In genomic region chr1:151729966-151730291, GRCh38 we compare ENCODE assay signal across 18 cellular contexts. TPM values are rescaled to one million over a fixed set of nuclear protein-coding genes. Genes with fewer than 3 reads are reported as not detected.
DNase-seq lines count a peak whose midpoint lies in the region; ATAC-seq and TF ChIP-seq lines count a peak whose summit lies in the region.
"Had no signal": no experiment of that assay in that cellular context is flagged by ENCODE, and none has a peak within 500 bp of the region (broad histone marks: within the 10 kb centered on the region; RNA-seq: fewer than 3 reads in every experiment).

No MANE protein-coding gene starts in this region.

- no peak overlapping the region for H3K4me3 Mint-ChIP-seq in activated CD8-positive, alpha-beta memory T cell treated with anti-CD3 and anti-CD28 coated beads, Interleukin-2, amount 10 ng/mL, durations not matched to agents 7 days and 5 days
- peak overlapping the region in 3 of 5 experiments; percentile 33 to 82 (median 75) for H3K4me3 Mint-ChIP-seq in brain
- H3K4me3 Mint-ChIP-seq: CD4-positive, alpha-beta T cell had no signal

- no peaks in the 10 kb centered on the region for H3K9me3 Mint-ChIP-seq in activated CD8-positive, alpha-beta memory T cell treated with anti-CD3 and anti-CD28 coated beads, Interleukin-2, amount 10 ng/mL, durations not matched to agents 7 days and 5 days (ENCODE audit: low read depth)
- H3K9me3 Mint-ChIP-seq in brain: no peaks in the 10 kb centered on the region
- H3K9me3 Mint-ChIP-seq: CD4-positive, alpha-beta T cell had no signal

- H3K36me3 Mint-ChIP-seq in activated CD8-positive, alpha-beta memory T cell treated with anti-CD3 and anti-CD28 coated beads, Interleukin-2, amount 10 ng/mL, durations not matched to agents 7 days and 5 days: no peaks in the 10 kb centered on the region
- no peaks in the 10 kb centered on the region for H3K36me3 Mint-ChIP-seq in brain

- no peak overlapping the region for H3K4me3 ChIP-seq in mucosa of descending colon
- H3K4me3 ChIP-seq in upper lobe of right lung: no peak overlapping the region
- H3K4me3 ChIP-seq in HAP-1: no peak overlapping the region
- H3K4me3 ChIP-seq in PC-9: no peak overlapping the region
- H3K4me3 ChIP-seq: BLaER1 treated with 17β-estradiol and CSF1 and Interleukin-3, amounts not matched to agents 10 nM and 100 nM; GM12878; K562 had no signal

- H3K27me3 Mint-ChIP-seq in activated CD8-positive, alpha-beta memory T cell treated with anti-CD3 and anti-CD28 coated beads, Interleukin-2, amount 10 ng/mL, durations not matched to agents 7 days and 5 days: peaks cover 43% of the 10 kb centered on the region
- H3K27me3 Mint-ChIP-seq in brain: peaks cover 13% of the 10 kb centered on the region

- H2AFZ ChIP-seq in PC-9: no peak overlapping the region

- no peaks in the 10 kb centered on the region for H3K79me2 ChIP-seq in PC-9 (ENCODE audit: low read depth)

- H3K4me1 Mint-ChIP-seq in activated CD8-positive, alpha-beta memory T cell treated with anti-CD3 and anti-CD28 coated beads, Interleukin-2, amount 10 ng/mL, durations not matched to agents 7 days and 5 days: no peaks in the 10 kb centered on the region
- H3K4me1 Mint-ChIP-seq in brain: peaks cover 43% of the 10 kb centered on the region

- TF ChIP-seq CTCF in brain (conservative IDR thresholded peaks at IDR 0.05): no peak
- no peak for TF ChIP-seq CTCF in mucosa of descending colon (IDR thresholded peaks at IDR 0.05)
- TF ChIP-seq CTCF in upper lobe of right lung (IDR thresholded peaks at IDR 0.05): no peak
- TF ChIP-seq CTCF in PC-9 (conservative IDR thresholded peaks at IDR 0.05): no peak

- no TSS peak for BruUV-seq in PC-9 (replicated peaks; lab: Mats Ljungman, UMichigan)

- H3K4me1 ChIP-seq in mucosa of descending colon (ENCODE audit: low read depth) (peaks cover 24% of the 10 kb centered on the region), upper lobe of right lung (no peaks in the 10 kb centered on the region), HAP-1 (no peaks in the 10 kb centered on the region), PC-9 (replicated peaks; ENCODE audit: insufficient read depth) (0 out of 2 replicates have a peak, but pooled peaks cover 5% of the 10 kb centered on the region)
- H3K4me1 ChIP-seq: BLaER1 treated with 17β-estradiol and CSF1 and Interleukin-3, amounts not matched to agents 10 nM and 100 nM had no signal

- intact Hi-C loops in mucosa of descending colon (cut with DNase I, micrococcal nuclease): loop anchor here (10.0 kb wide), 2 partner anchors 135 to 195 kb away; no protein-coding TSS in a partner anchor
- intact Hi-C loops in upper lobe of right lung (cut with DNase I): loop anchor here (10.0 kb wide), 1 partner anchor 135 kb away; no protein-coding TSS in a partner anchor
- intact Hi-C loops in PC-9 (cut with micrococcal nuclease; ENCODE audit: unreplicated experiment): no loop called here

- no peaks in the 10 kb centered on the region for H3K9me2 ChIP-seq in PC-9 (ENCODE audit: insufficient read depth)

- POLR2A ChIA-PET in PC-9 (lab: Charles Lee; ENCODE audit: unreplicated experiment): no interaction called here

- no peaks in the 10 kb centered on the region for H3K36me3 ChIP-seq in mucosa of descending colon (ENCODE audit: low read depth)
- H3K36me3 ChIP-seq in upper lobe of right lung: no peaks in the 10 kb centered on the region
- no peaks in the 10 kb centered on the region for H3K36me3 ChIP-seq in HAP-1 (replicated peaks)
- no peaks in the 10 kb centered on the region for H3K36me3 ChIP-seq in PC-9 (ENCODE audit: low read depth)
- H3K36me3 ChIP-seq: BLaER1 treated with 17β-estradiol and CSF1 and Interleukin-3, amounts not matched to agents 10 nM and 100 nM had no signal

- in situ Hi-C loops in HAP-1 (cut with MboI; ENCODE audit: low sequenced_read_pairs): no loop called here

- peaks cover 4% of the 10 kb centered on the region; the same call in 1 of the 2 replicates for H3F3A ChIP-seq in PC-9 (ENCODE audit: insufficient read depth, low read depth)

- H3K4me2 ChIP-seq in PC-9: no peak overlapping the region
- H3K4me2 ChIP-seq: BLaER1 treated with 17β-estradiol and CSF1 and Interleukin-3, amounts not matched to agents 10 nM and 100 nM had no signal

- H3K27me3 ChIP-seq in upper lobe of right lung: no peaks in the 10 kb centered on the region
- H3K27me3 ChIP-seq in HAP-1 (ENCODE audit: low read depth): no peaks in the 10 kb centered on the region; the same call in 1 of the 2 replicates
- H3K27me3 ChIP-seq in PC-9 (ENCODE audit: insufficient read depth, low read depth): no peaks in the 10 kb centered on the region
- H3K27me3 ChIP-seq: BLaER1 treated with 17β-estradiol and CSF1 and Interleukin-3, amounts not matched to agents 10 nM and 100 nM had no signal

- H3K9me3 ChIP-seq in mucosa of descending colon (no peaks in the 10 kb centered on the region), upper lobe of right lung (no peaks in the 10 kb centered on the region), HAP-1 (no peaks in the 10 kb centered on the region), PC-9 (ENCODE audit: insufficient read depth, low read depth) (no peaks in the 10 kb centered on the region)
- H3K9me3 ChIP-seq: BLaER1 treated with 17β-estradiol and CSF1 and Interleukin-3, amounts not matched to agents 10 nM and 100 nM had no signal

- no peak overlapping the region for H3K27ac Mint-ChIP-seq in activated CD8-positive, alpha-beta memory T cell treated with anti-CD3 and anti-CD28 coated beads, Interleukin-2, amount 10 ng/mL, durations not matched to agents 7 days and 5 days
- H3K27ac Mint-ChIP-seq in brain: peak overlapping the region in 4 of 5 experiments; percentile 37 to 98 (median 96)
- H3K27ac Mint-ChIP-seq: CD4-positive, alpha-beta T cell had no signal

- CTCF ChIA-PET in activated CD8-positive, alpha-beta memory T cell treated with anti-CD3 and anti-CD28 coated beads, Interleukin-2, amount 10 ng/mL, durations not matched to agents 7 days and 5 days (lab: Charles Lee): interaction anchor here (1.2 kb wide), 2 partner anchors 9 to 136 kb away, joined by 3 read pairs; no protein-coding TSS in a partner anchor
- CTCF ChIA-PET in PC-9 (lab: Charles Lee): no interaction called here

- H3K27ac ChIP-seq in upper lobe of right lung (no peak overlapping the region), PC-9 (no peak overlapping the region)
- H3K27ac ChIP-seq: BLaER1 treated with 17β-estradiol and CSF1 and Interleukin-3, amounts not matched to agents 10 nM and 100 nM; HL-60 had no signal

- no peak for ATAC-seq in activated CD8-positive, alpha-beta memory T cell treated with anti-CD3 and anti-CD28 coated beads, Interleukin-2, amount 10 ng/mL, durations not matched to agents 7 days and 5 days
- ATAC-seq in mucosa of descending colon (peak; percentile 2), upper lobe of right lung (peak; percentile 14)
- ATAC-seq: GM12878, HCT116, K562 had no signal

- H4K20me1 ChIP-seq in PC-9 (ENCODE audit: insufficient read depth): no peaks in the 10 kb centered on the region
- H4K20me1 ChIP-seq: BLaER1 treated with 17β-estradiol and CSF1 and Interleukin-3, amounts not matched to agents 10 nM and 100 nM had no signal

- peak; percentile 7 for DNase-seq in activated CD8-positive, alpha-beta memory T cell treated with anti-CD3 and anti-CD28 coated beads, Interleukin-2, amount 10 ng/mL, durations not matched to agents 7 days and 5 days
- DNase-seq in activated CD8-positive, alpha-beta memory T cell treated with anti-CD3 and anti-CD28 coated beads, Interleukin-2, amount 50 U/mL, for 48 hours: no peak
- DNase-seq in mucosa of descending colon: no peak
- no peak for DNase-seq in upper lobe of right lung
- DNase-seq in C1 segment of cervical spinal cord (lab: John Stamatoyannopoulos, UW): no peak
- DNase-seq in HAP-1 (ENCODE audit: low spot score in 2 of 2): no peak
- no peak for DNase-seq in PC-9
- DNase-seq: ACHN; CD4-positive, alpha-beta T cell had no signal

RNA-seq across cellular contexts. Expression of gene RIIAD1, which starts 8.6 kb away (rescaled TPM):
- not detected for total RNA-seq in activated CD8-positive, alpha-beta memory T cell treated with anti-CD3 and anti-CD28 coated beads, Interleukin-2, amount 10 ng/mL, durations not matched to agents 7 days and 5 days
- 7.2 TPM for polyA plus RNA-seq in brain (ENCODE audit: insufficient read depth, low read depth, low replicate concordance)
- total RNA-seq in mucosa of descending colon: not detected
- total RNA-seq in upper lobe of right lung: not detected
- total RNA-seq in PC-9 (2021): not detected in 2 replicates
- total RNA-seq: A172; CD4-positive, alpha-beta T cell; Daoy; GM12878; H1; K562 had no signal
- polyA plus RNA-seq: GM12878, H1, K562 had no signal

RNA-seq across cellular contexts. Expression of gene CELF3, which starts 13.3 kb away (rescaled TPM):
- not detected for total RNA-seq in activated CD8-positive, alpha-beta memory T cell treated with anti-CD3 and anti-CD28 coated beads, Interleukin-2, amount 10 ng/mL, durations not matched to agents 7 days and 5 days
- polyA plus RNA-seq in brain (ENCODE audit: insufficient read depth, low read depth, low replicate concordance): 67.5 TPM
- total RNA-seq in mucosa of descending colon (1 to 10 TPM; 2.3 to 4.3 (median 2.8) TPM), upper lobe of right lung (not detected), PC-9 (2021) (not detected in 2 replicates)
- total RNA-seq: A172; CD4-positive, alpha-beta T cell; GM12878; K562 had no signal
- polyA plus RNA-seq: K562 had no signal

RNA-seq across cellular contexts. Expression of gene MRPL9, which starts 33.4 kb away (rescaled TPM):
- 100 to 1,000 TPM; 111 to 127 TPM for total RNA-seq in activated CD8-positive, alpha-beta memory T cell treated with anti-CD3 and anti-CD28 coated beads, Interleukin-2, amount 10 ng/mL, durations not matched to agents 7 days and 5 days
- polyA plus RNA-seq in brain (ENCODE audit: insufficient read depth, low read depth, low replicate concordance): 105 TPM
- total RNA-seq in mucosa of descending colon (10 to 100 TPM; 46.5 to 51.2 (median 50.9) TPM), upper lobe of right lung (54.6 TPM), PC-9 (2021) (80.9 and 132 TPM in 2 replicates)
